ENCODE assay signal across 9 cellular contexts in the genomic region with DNA sequence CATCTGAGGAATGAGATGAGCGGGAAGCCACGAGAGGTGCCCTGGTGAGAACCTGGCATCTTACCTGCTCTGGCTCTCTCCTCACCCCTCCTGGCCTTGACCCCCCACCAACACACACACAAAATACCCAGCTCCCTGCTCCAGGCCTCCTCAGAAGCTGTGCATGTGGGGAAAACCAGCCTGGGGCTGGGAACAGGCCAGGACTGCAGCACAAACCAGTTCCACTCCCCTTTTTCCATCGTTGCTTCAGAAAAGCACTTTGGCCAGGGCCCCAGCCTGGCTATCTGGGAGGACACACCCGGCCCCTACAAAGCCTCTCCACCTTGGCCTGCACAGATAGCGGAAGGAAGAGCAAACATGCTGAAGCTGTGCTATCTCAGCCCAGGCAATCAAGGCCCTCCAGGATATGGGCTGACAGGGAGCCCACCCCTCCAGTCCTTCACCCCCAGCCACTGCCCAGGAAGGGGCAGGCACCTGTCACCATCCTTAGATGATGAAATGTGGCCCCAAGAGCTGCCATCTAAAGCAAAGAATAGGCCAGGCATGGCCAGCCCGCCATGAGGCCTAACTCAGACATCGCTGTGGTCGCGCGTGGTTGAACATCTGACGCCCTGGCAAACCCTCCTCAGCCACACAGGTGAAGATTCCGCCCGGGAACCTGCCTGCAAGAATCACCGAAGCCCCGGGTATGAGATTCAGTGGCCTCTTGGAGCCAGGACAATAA. TPM values are rescaled to one million over a fixed set of nuclear protein-coding genes. Genes with fewer than 3 reads are reported as not detected.
A peak's percentile ranks its signal among the peaks of the same experiment; 100 is the strongest.
DNase-seq lines count a peak whose midpoint lies in the region; ATAC-seq and TF ChIP-seq lines count a peak whose summit lies in the region.
"Had no signal": no experiment of that assay in that cellular context is flagged by ENCODE, and none has a peak within 500 bp of the region (broad histone marks: within the 10 kb centered on the region; RNA-seq: fewer than 3 reads in every experiment).

No MANE protein-coding gene starts in this region.

- H3K27ac ChIP-seq in AG04450 (ENCODE audit: low read depth, low read length) (peak overlapping the region; percentile 31), HUES64 (ENCODE audit: low read depth, low read length) (peak overlapping the region; percentile 71; the same call in 1 of the 2 replicates)
- peak overlapping the region; percentile 95 for H3K27ac ChIP-seq in naive thymus-derived CD4-positive, alpha-beta T cell (ENCODE audit: low read depth, low read length)

- peaks cover 27 to 64% (median 32%) of the 10 kb centered on the region in 7 donors for H3K4me1 Mint-ChIP-seq in naive thymus-derived CD4-positive, alpha-beta T cell

- CTCF ChIA-PET in AG04450 (lab: Charles Lee), result interaction anchor here (1.1 kb wide), 1 partner anchor 70 kb away, joined by 5 read pairs; no protein-coding TSS in a partner anchor
- CTCF ChIA-PET in naive thymus-derived CD4-positive, alpha-beta T cell (lab: Charles Lee), result interaction anchor here (0.6 kb wide), 1 partner anchor 63 kb away, joined by 3 read pairs; no protein-coding TSS in a partner anchor

- no peak overlapping the region for H3K4me3 ChIP-seq in AG04450 (ENCODE audit: low read depth, low read length)
- no peak overlapping the region for H3K4me3 ChIP-seq in HUES64 (ENCODE audit: low read length)
- no peak overlapping the region for H3K4me3 ChIP-seq in naive thymus-derived CD4-positive, alpha-beta T cell (ENCODE audit: low read length)

- no peak for TF ChIP-seq CTCF in AG04450 (IDR thresholded peaks at IDR 0.05; ENCODE audit: low read depth, low read length)

- H3K9ac ChIP-seq in HUES64 (ENCODE audit: low read depth, low read length), result no peak overlapping the region

- intact Hi-C loops in naive thymus-derived CD4-positive, alpha-beta T cell (cut with micrococcal nuclease), result no loop called here

- no peaks in the 10 kb centered on the region for H3K27me3 Mint-ChIP-seq in naive thymus-derived CD4-positive, alpha-beta T cell

- H3K27me3 ChIP-seq in AG04450 (ENCODE audit: control insufficient read depth, insufficient read depth, low read length), result no peaks in the 10 kb centered on the region
- H3K27me3 ChIP-seq in HUES64 (ENCODE audit: insufficient read depth, low read length), result no peaks in the 10 kb centered on the region
- H3K27me3 ChIP-seq in naive thymus-derived CD4-positive, alpha-beta T cell (ENCODE audit: control insufficient read depth in 2 of 2, insufficient read depth in 2 of 2, low read length in 2 of 2), result no peaks in the 10 kb centered on the region

- peaks cover 0 to 3% (median 0%) of the 10 kb centered on the region in 5 donors for H3K36me3 Mint-ChIP-seq in naive thymus-derived CD4-positive, alpha-beta T cell

- 88% methylated on average over 15 of the region's 15 CpGs for WGBS in HUES64

- no peak for ATAC-seq in naive thymus-derived CD4-positive, alpha-beta T cell
- no peak for ATAC-seq in HG03457 (IDR thresholded peaks at IDR 0.05; ENCODE audit: unreplicated experiment)
- no peak for ATAC-seq in GM21367 (IDR thresholded peaks at IDR 0.05; ENCODE audit: unreplicated experiment)

- H3K27ac Mint-ChIP-seq in naive thymus-derived CD4-positive, alpha-beta T cell, result peak overlapping the region; percentile 38 to 93 (median 89)

- H3K36me3 ChIP-seq in HUES64 (ENCODE audit: insufficient read depth, low read length), result peaks cover 2% of the 10 kb centered on the region
- peaks cover 0 to 18% (median 0%) of the 10 kb centered on the region in 3 experiments for H3K36me3 ChIP-seq in naive thymus-derived CD4-positive, alpha-beta T cell (ENCODE audit: control insufficient read depth in 2 of 3, insufficient read depth in 3 of 3, low read length in 3 of 3)

- POLR2A ChIA-PET in AG04450 (lab: Yijun Ruan, JAX), result no interaction called here
- POLR2A ChIA-PET in naive thymus-derived CD4-positive, alpha-beta T cell (lab: Charles Lee), result no interaction called here

- H3K9me3 Mint-ChIP-seq in naive thymus-derived CD4-positive, alpha-beta T cell, result peaks cover 0 to 9% (median 0%) of the 10 kb centered on the region in 11 donors

- H3K4me3 Mint-ChIP-seq in naive thymus-derived CD4-positive, alpha-beta T cell, result peak overlapping the region in 2 of 10 donors; percentile 3 to 17

- no peak for DNase-seq in AG04450 (ENCODE audit: low read depth, low spot score)
- DNase-seq in cerebellum (ENCODE audit: low spot score), result peak; percentile 92
- peak in 1 of 9 donors; percentile 21 for DNase-seq in naive thymus-derived CD4-positive, alpha-beta T cell
- no peak for DNase-seq in NCI-H524 (lab: John Stamatoyannopoulos, UW)
- DNase-seq in dermis blood vessel endothelial cell, result no peak
- DNase-seq: DMS79 had no signal

- no peaks in the 10 kb centered on the region; the same call in 1 of the 2 replicates for H3K9me3 ChIP-seq in AG04450 (ENCODE audit: control insufficient read depth, insufficient read depth, low read length)
- no peaks in the 10 kb centered on the region for H3K9me3 ChIP-seq in HUES64 (ENCODE audit: insufficient read depth, low read depth, low read length)
- no peaks in the 10 kb centered on the region for H3K9me3 ChIP-seq in naive thymus-derived CD4-positive, alpha-beta T cell (ENCODE audit: control insufficient read depth in 2 of 3, low read length in 3 of 3)

- H3K4me1 ChIP-seq in HUES64 (ENCODE audit: insufficient read depth, low read length), result peaks cover 28% of the 10 kb centered on the region
- peaks cover 16 to 19% of the 10 kb centered on the region in 2 donors for H3K4me1 ChIP-seq in naive thymus-derived CD4-positive, alpha-beta T cell (ENCODE audit: control insufficient read depth in 2 of 2, insufficient read depth in 2 of 2, low read length in 2 of 2)

RNA-seq across cellular contexts. Expression of a gene that starts 35.4 kb away (rescaled TPM):
- 21.6 and 26.6 TPM in 2 replicates for polyA plus RNA-seq in AG04450 (2011; rRNA removed)
- polyA minus RNA-seq in AG04450 (2011; rRNA and poly(A)+ RNA removed), result 21.9 and 44.5 TPM in 2 replicates
- 26.4 TPM for polyA plus RNA-seq in HUES64 (2013, experiment 1 of 2)
- polyA plus RNA-seq in HUES64 (2013, experiment 2 of 2), result 27.4 TPM
- total RNA-seq in cerebellum (31.0 TPM), dermis blood vessel endothelial cell (52.6 and 58.3 TPM in 2 replicates)
- 10 to 100 TPM; 29.7 to 47.8 (median 35.5) TPM for total RNA-seq in naive thymus-derived CD4-positive, alpha-beta T cell
- polyA plus RNA-seq in naive thymus-derived CD4-positive, alpha-beta T cell, result 10 to 100 TPM; 15.3 to 18.8 TPM

Comparison
In these comparisons a context has a peak if more than half of its experiments do, and no peak if none do; other contexts are left out.
1. H3K27ac ChIP-seq: peak in every context shown above with its lines; median percentile 95 in naive thymus-derived CD4-positive, alpha-beta T cell; 71 in HUES64; 31 in AG04450.